ENCODE assay signal across 19 cellular contexts in the genomic region with DNA sequence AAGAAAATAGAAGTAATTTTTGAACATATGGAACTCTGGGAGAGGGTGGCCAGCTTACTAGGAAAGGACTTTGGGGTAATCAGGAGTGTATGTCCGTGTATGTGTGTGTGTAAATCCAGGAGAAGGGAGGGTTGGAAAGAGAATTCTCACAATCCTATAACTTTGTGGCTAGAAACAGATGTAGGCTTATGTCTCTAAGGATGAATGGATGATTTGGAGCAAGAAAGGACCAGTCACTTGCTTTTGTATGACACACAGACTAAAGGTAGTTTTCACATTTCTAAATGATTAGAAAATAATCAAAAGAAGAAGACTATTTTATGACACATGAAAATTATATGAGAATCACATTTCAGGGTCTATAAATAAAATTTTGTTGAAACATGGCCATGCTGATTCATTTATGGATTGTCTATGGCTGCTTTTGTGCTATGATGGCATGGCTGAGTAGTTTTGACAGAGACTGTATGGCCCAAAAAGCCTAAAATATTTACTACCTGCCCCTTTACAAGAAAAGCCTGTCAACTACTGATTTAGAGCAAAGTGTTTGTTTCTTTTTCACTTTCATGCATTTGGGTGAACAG.
"Had no signal": no experiment of that assay in that cellular context is flagged by ENCODE, and none has a peak within 500 bp of the region (broad histone marks: within the 10 kb centered on the region; RNA-seq: fewer than 3 reads in every experiment).

No MANE protein-coding gene starts in this region.

- ATAC-seq: activated CD8-positive, alpha-beta T cell treated with anti-CD3 and anti-CD28 coated beads for 36 hours; left lobe of liver had no signal

- H3K4me3 Mint-ChIP-seq: activated CD4-positive, alpha-beta T cell treated with anti-CD3 and anti-CD28 coated beads, Interleukin-2, amount 10 ng/mL, durations not matched to agents 24 days and 14 days; activated CD8-positive, alpha-beta T cell treated with anti-CD3 and anti-CD28 coated beads for 36 hours; activated naive CD4-positive, alpha-beta T cell treated with anti-CD3 and anti-CD28 coated beads for 36 hours; activated T-cell treated with anti-CD3 and anti-CD28 coated beads, Interleukin-2, amount 50 U/mL, for 24 hours; brain; endodermal cell; neural crest cell; T-helper 2 cell treated with Interferon-gamma antibody and Interleukin-4, amounts not matched to agents 5 μg/mL and 100 μg/mL, for 36 hours had no signal

- H3K27me3 ChIP-seq: right atrium auricular region, stomach had no signal

- H3K4me3 ChIP-seq: prostate gland, right atrium auricular region, stomach had no signal

- H3K36me3 Mint-ChIP-seq: brain had no signal

- H3K4me1 Mint-ChIP-seq: activated CD4-positive, alpha-beta T cell treated with anti-CD3 and anti-CD28 coated beads, Interleukin-2, amount 10 ng/mL, durations not matched to agents 24 days and 14 days; neural crest cell had no signal

- H3K27ac ChIP-seq: epithelial cell of prostate, prostate gland, right atrium auricular region, stomach had no signal

- H3K9me3 Mint-ChIP-seq: activated CD4-positive, alpha-beta T cell treated with anti-CD3 and anti-CD28 coated beads, Interleukin-2, amount 10 ng/mL, durations not matched to agents 24 days and 14 days; activated CD8-positive, alpha-beta T cell treated with anti-CD3 and anti-CD28 coated beads for 36 hours; activated naive CD4-positive, alpha-beta T cell treated with anti-CD3 and anti-CD28 coated beads for 36 hours; activated T-cell treated with anti-CD3 and anti-CD28 coated beads, Interleukin-2, amount 50 U/mL, for 24 hours; brain; endodermal cell; neural crest cell; T-helper 2 cell treated with Interferon-gamma antibody and Interleukin-4, amounts not matched to agents 5 μg/mL and 100 μg/mL, for 36 hours had no signal

- DNase-seq: activated CD4-positive, alpha-beta T cell treated with anti-CD3 and anti-CD28 coated beads, Interleukin-2, amount 10 ng/mL, durations not matched to agents 24 days and 14 days; activated CD4-positive, CD25-positive, alpha-beta regulatory T cell; activated CD8-positive, alpha-beta T cell treated with anti-CD3 and anti-CD28 coated beads for 36 hours; activated naive CD4-positive, alpha-beta T cell treated with anti-CD3 and anti-CD28 coated beads for 36 hours; activated T-cell treated with anti-CD3 and anti-CD28 coated beads, Interleukin-2, amount 50 U/mL, for 24 hours; anterior cingulate cortex; caudate nucleus; endodermal cell; kidney; midbrain; stomach; trophoblast cell had no signal

- H3K27ac Mint-ChIP-seq: activated CD4-positive, alpha-beta T cell treated with anti-CD3 and anti-CD28 coated beads, Interleukin-2, amount 10 ng/mL, durations not matched to agents 24 days and 14 days; activated CD8-positive, alpha-beta T cell treated with anti-CD3 and anti-CD28 coated beads for 36 hours; activated naive CD4-positive, alpha-beta T cell treated with anti-CD3 and anti-CD28 coated beads for 36 hours; activated T-cell treated with anti-CD3 and anti-CD28 coated beads, Interleukin-2, amount 50 U/mL, for 24 hours; brain; endodermal cell; T-helper 2 cell treated with Interferon-gamma antibody and Interleukin-4, amounts not matched to agents 5 μg/mL and 100 μg/mL, for 36 hours had no signal

- H3K36me3 ChIP-seq: prostate gland, right atrium auricular region, stomach had no signal

- H3K4me1 ChIP-seq: prostate gland, right atrium auricular region had no signal

- H3K9me3 ChIP-seq: prostate gland, right atrium auricular region, stomach had no signal
